8 cellular contexts compared by ENCODE assay signal in genomic region chr5:90410178-90410762, GRCh38. TPM values are rescaled to one million over a fixed set of nuclear protein-coding genes. Genes with fewer than 3 reads are reported as not detected.
DNase-seq lines count a peak whose midpoint lies in the region; ATAC-seq and TF ChIP-seq lines count a peak whose summit lies in the region.

No MANE protein-coding gene starts in this region.

- H3F3A ChIP-seq in MM.1S (ENCODE audit: insufficient read depth, low read length) = peaks cover 10% of the 10 kb centered on the region

- H3K4me2 ChIP-seq in MM.1S (ENCODE audit: low read depth, low read length) (peak overlapping the region; percentile 65), osteoblast (ENCODE audit: insufficient read depth, low read length) (peak overlapping the region; percentile 98)

- no peak for ATAC-seq in GM18517 (IDR thresholded peaks at IDR 0.05; ENCODE audit: unreplicated experiment)

- H3K9me3 ChIP-seq in MM.1S (replicated peaks; ENCODE audit: insufficient read depth, low read length) (no peaks in the 10 kb centered on the region), endocrine pancreas (ENCODE audit: control insufficient read depth, low read length) (no peaks in the 10 kb centered on the region), osteoblast (ENCODE audit: low read depth, low read length) (no peaks in the 10 kb centered on the region)

- H3K27me3 ChIP-seq in MM.1S (replicated peaks; ENCODE audit: insufficient read depth, low read length) = no peaks in the 10 kb centered on the region
- no peaks in the 10 kb centered on the region for H3K27me3 ChIP-seq in endocrine pancreas (ENCODE audit: control insufficient read depth, insufficient read depth, low read length)
- no peaks in the 10 kb centered on the region for H3K27me3 ChIP-seq in osteoblast (ENCODE audit: insufficient read depth, low read length)

- H3K27ac ChIP-seq in MM.1S (ENCODE audit: low read length) (peak overlapping the region; percentile 73), osteoblast (ENCODE audit: low read depth, low read length) (peak overlapping the region; percentile 85)

- H2AFZ ChIP-seq in MM.1S (ENCODE audit: low read length) (peak overlapping the region; percentile 87), osteoblast (ENCODE audit: low read length) (peak overlapping the region; percentile 94)

- TF ChIP-seq CTCF in MM.1S (IDR thresholded peaks at IDR 0.05; ENCODE audit: low read length) (no peak), osteoblast (IDR thresholded peaks at IDR 0.05; ENCODE audit: extremely low read depth, low read depth, low read length) (no peak)

- peaks cover 10% of the 10 kb centered on the region for H3K79me2 ChIP-seq in MM.1S (ENCODE audit: low read length)
- H3K79me2 ChIP-seq in osteoblast (ENCODE audit: insufficient read depth, low read length) = peaks cover 11% of the 10 kb centered on the region

- H4K20me1 ChIP-seq in MM.1S (ENCODE audit: insufficient read depth, low read length) (no peaks in the 10 kb centered on the region), osteoblast (ENCODE audit: insufficient read depth, low read length) (no peaks in the 10 kb centered on the region)

- H3K4me3 ChIP-seq in MM.1S (ENCODE audit: low read length) (peak overlapping the region; percentile 78), endocrine pancreas (ENCODE audit: control insufficient read depth, insufficient read depth, low read length) (peak overlapping the region; percentile 97), osteoblast (ENCODE audit: insufficient read depth, low read length) (peak overlapping the region; percentile 97)

- peak overlapping the region; percentile 87 for H3K9ac ChIP-seq in MM.1S (ENCODE audit: low read length)
- H3K9ac ChIP-seq in endocrine pancreas (ENCODE audit: control insufficient read depth, insufficient read depth, low read length) = peak overlapping the region; percentile 95

- peak; percentile 16 for DNase-seq in COR-L47 (lab: John Stamatoyannopoulos, UW)
- DNase-seq in MM.1S = peak; percentile 24
- no peak for DNase-seq in osteoblast (ENCODE audit: insufficient read length, low spot score, missing footprints)
- no peak for DNase-seq in NCI-H226
- DNase-seq in iPS-NIHi11 (ENCODE audit: low spot score) = no peak
- no peak for DNase-seq in activated CD4-positive, alpha-beta T cell treated with anti-CD3 and anti-CD28 coated beads for 48 hours

- H3K36me3 ChIP-seq in MM.1S (replicated peaks; ENCODE audit: insufficient read depth, low read length) = no peaks in the 10 kb centered on the region
- no peaks in the 10 kb centered on the region for H3K36me3 ChIP-seq in endocrine pancreas (ENCODE audit: control insufficient read depth, insufficient read depth, low read length)
- H3K36me3 ChIP-seq in osteoblast (ENCODE audit: insufficient read depth, low read length) = no peaks in the 10 kb centered on the region

- H3K4me1 ChIP-seq in MM.1S (ENCODE audit: low read length) (no peaks in the 10 kb centered on the region), endocrine pancreas (ENCODE audit: control insufficient read depth, insufficient read depth, low read length) (peaks cover 5% of the 10 kb centered on the region), osteoblast (ENCODE audit: insufficient read depth, low read length) (peaks cover 19% of the 10 kb centered on the region)

- no peaks in the 10 kb centered on the region for H3K9me2 ChIP-seq in MM.1S (replicated peaks; ENCODE audit: insufficient read depth, low read length)

RNA-seq across cellular contexts. Expression of gene CETN3, which starts 0.7 kb away (rescaled TPM):
- total RNA-seq in osteoblast = 6.8 and 6.9 TPM in 2 replicates

Comparison
In these comparisons a context has a peak if more than half of its experiments do, and no peak if none do; other contexts are left out.
1. DNase-seq: peak in COR-L47 (single experiment) and MM.1S (single experiment); none in osteoblast (single experiment), NCI-H226 (single experiment), iPS-NIHi11 (single experiment) and activated CD4-positive, alpha-beta T cell treated with anti-CD3 and anti-CD28 coated beads for 48 hours (single experiment).
2. Peak in every context shown above with its lines, with median percentiles within 50 percentile points of each other: H3K4me3 ChIP-seq.